Comparison of ENCODE assay signal across 28 cellular contexts in genomic region chr13:64871742-64872141, GRCh38.
"Had no signal": no experiment of that assay in that cellular context is flagged by ENCODE, and none has a peak within 500 bp of the region (broad histone marks: within the 10 kb centered on the region; RNA-seq: fewer than 3 reads in every experiment).

No MANE protein-coding gene starts in this region.

- H3K36me3 Mint-ChIP-seq: activated naive CD8-positive, alpha-beta T cell treated with anti-CD3 and anti-CD28 coated beads, Interleukin-2, amount 10 ng/mL, durations not matched to agents 7 days and 5 days; naive B cell; stimulated activated naive B cell treated with anti-CD40 and anti-IgM and Interleukin-4, amounts not matched to agents 10 μg/mL and 1 μg/mL and 100 μg/mL, for 72 hours had no signal

- H3K4me3 Mint-ChIP-seq: activated naive CD4-positive, alpha-beta T cell treated with anti-CD3 and anti-CD28 coated beads for 36 hours; activated naive CD8-positive, alpha-beta T cell treated with anti-CD3 and anti-CD28 coated beads, Interleukin-2, amount 10 ng/mL, durations not matched to agents 7 days and 5 days; activated T-helper 1 cell treated with anti-CD3 and anti-CD28 coated beads, Interleukin-12 subunit alpha, Interleukin-12 subunit beta, Interleukin-2, Interleukin-4 antibody, amounts not matched to agents 30 ng/mL and 10 ng/mL and 1 ng/mL, durations not matched to agents 14 hours and 24 hours and 36 hours; central memory CD8-positive, alpha-beta T cell; effector memory CD8-positive, alpha-beta T cell; mesothelial cell of epicardium; naive B cell; nephron progenitor cell; stimulated activated naive B cell treated with anti-CD40 and anti-IgM and Interleukin-4, amounts not matched to agents 10 μg/mL and 1 μg/mL and 100 μg/mL, for 72 hours had no signal

- H3K36me3 ChIP-seq: ovary, sigmoid colon, stomach, suprapubic skin, tibial artery, WERI-Rb-1 had no signal

- H3K27me3 Mint-ChIP-seq: activated naive CD8-positive, alpha-beta T cell treated with anti-CD3 and anti-CD28 coated beads, Interleukin-2, amount 10 ng/mL, durations not matched to agents 7 days and 5 days; central memory CD8-positive, alpha-beta T cell; effector memory CD8-positive, alpha-beta T cell; naive B cell; progenitor cell of endocrine pancreas; stimulated activated naive B cell treated with anti-CD40 and anti-IgM and Interleukin-4, amounts not matched to agents 10 μg/mL and 1 μg/mL and 100 μg/mL, for 72 hours had no signal

- H3K4me1 ChIP-seq: sigmoid colon, stomach, suprapubic skin, tibial artery had no signal

- H3K27me3 ChIP-seq: ovary, sigmoid colon, stomach, suprapubic skin, tibial artery had no signal

- H3K27ac Mint-ChIP-seq: activated naive CD4-positive, alpha-beta T cell treated with anti-CD3 and anti-CD28 coated beads for 36 hours; activated naive CD8-positive, alpha-beta T cell treated with anti-CD3 and anti-CD28 coated beads, Interleukin-2, amount 10 ng/mL, durations not matched to agents 7 days and 5 days; activated T-helper 1 cell treated with anti-CD3 and anti-CD28 coated beads, Interleukin-12 subunit alpha, Interleukin-12 subunit beta, Interleukin-2, Interleukin-4 antibody, amounts not matched to agents 30 ng/mL and 10 ng/mL and 1 ng/mL, durations not matched to agents 14 hours and 24 hours and 36 hours; effector memory CD8-positive, alpha-beta T cell; mesothelial cell of epicardium; naive B cell; nephron progenitor cell; progenitor cell of endocrine pancreas; stimulated activated naive B cell treated with anti-CD40 and anti-IgM and Interleukin-4, amounts not matched to agents 10 μg/mL and 1 μg/mL and 100 μg/mL, for 72 hours had no signal

- DNase-seq: activated CD4-positive, alpha-beta T cell treated with anti-CD3 and anti-CD28 coated beads for 48 hours; activated CD4-positive, alpha-beta T cell treated with anti-CD3 and anti-CD28 coated beads, Interleukin-2, amount 50 U/mL, for 48 hours; activated CD8-positive, alpha-beta memory T cell treated with anti-CD3 and anti-CD28 coated beads, Interleukin-2, amount 50 U/mL, for 4 hours; activated effector memory CD4-positive, alpha-beta T cell treated with anti-CD3 and anti-CD28 coated beads, Interleukin-2, amount 50 U/mL, for 16 hours; activated naive CD4-positive, alpha-beta T cell treated with anti-CD3 and anti-CD28 coated beads for 36 hours; activated naive CD8-positive, alpha-beta T cell treated with anti-CD3 and anti-CD28 coated beads, Interleukin-2, amount 10 ng/mL, durations not matched to agents 7 days and 5 days; activated T-cell treated with anti-CD3 and anti-CD28 coated beads, Interleukin-2, amount 50 U/mL, for 1 hour; amniotic stem cell; effector memory CD8-positive, alpha-beta T cell; foreskin melanocyte; naive B cell; nephron progenitor cell; ovary; retina; sigmoid colon; small intestine; stimulated activated CD4-positive, alpha-beta T cell treated with anti-CD3 and anti-CD28 coated beads, Interleukin-1b, Interleukin-23, amount 100 ng/mL, for 48 hours; stimulated activated naive B cell treated with anti-CD40 and anti-IgM and Interleukin-4, amounts not matched to agents 10 μg/mL and 1 μg/mL and 100 μg/mL, for 72 hours; stomach; tibial artery; WERI-Rb-1 had no signal

- ATAC-seq: activated CD4-positive, CD25-positive, alpha-beta regulatory T cell treated with anti-CD3 and anti-CD28 coated beads, Interleukin-2, amount 50 U/mL, for 24 hours; effector memory CD8-positive, alpha-beta T cell; esophagus mucosa; stimulated activated naive B cell treated with anti-CD40 and anti-IgM and Interleukin-4, amounts not matched to agents 10 μg/mL and 1 μg/mL and 100 μg/mL, for 72 hours had no signal

- H3K4me1 Mint-ChIP-seq: activated naive CD8-positive, alpha-beta T cell treated with anti-CD3 and anti-CD28 coated beads, Interleukin-2, amount 10 ng/mL, durations not matched to agents 7 days and 5 days; central memory CD8-positive, alpha-beta T cell; mesothelial cell of epicardium; naive B cell; nephron progenitor cell; stimulated activated naive B cell treated with anti-CD40 and anti-IgM and Interleukin-4, amounts not matched to agents 10 μg/mL and 1 μg/mL and 100 μg/mL, for 72 hours had no signal

- H3K27ac ChIP-seq: ovary, sigmoid colon, stomach, suprapubic skin, tibial artery, WERI-Rb-1 had no signal

- H3K9me3 ChIP-seq: ovary, sigmoid colon had no signal

- H3K4me3 ChIP-seq: ovary, sigmoid colon, stomach, suprapubic skin, tibial artery had no signal
